ENCODE assay signal across 32 cellular contexts in genomic region chr3:177466076-177466475, GRCh38.
DNase-seq lines count a peak whose midpoint lies in the region; ATAC-seq, FAIRE-seq and TF ChIP-seq lines count a peak whose summit lies in the region.
"Had no signal": no experiment of that assay in that cellular context is flagged by ENCODE, and none has a peak within 500 bp of the region (broad histone marks: within the 10 kb centered on the region; RNA-seq: fewer than 3 reads in every experiment).

No MANE protein-coding gene starts in this region.

- H3K27me3 ChIP-seq in GM12878 (replicated peaks in 1 of 2; ENCODE audit: control insufficient read depth in 2 of 2, insufficient read depth in 2 of 2, low read length in 1 of 2), result no peaks in the 10 kb centered on the region
- no peaks in the 10 kb centered on the region for H3K27me3 ChIP-seq in prostate gland (replicated peaks; ENCODE audit: insufficient read depth)
- no peaks in the 10 kb centered on the region for H3K27me3 ChIP-seq in Karpas-422 (ENCODE audit: low read length)
- H3K27me3 ChIP-seq: left lung, tibial nerve had no signal

- H3K4me3 Mint-ChIP-seq in stimulated activated memory B cell treated with anti-CD40 and anti-IgM and Interleukin-4, amounts not matched to agents 10 μg/mL and 1 μg/mL and 100 μg/mL, for 72 hours, result no peak overlapping the region
- H3K4me3 Mint-ChIP-seq: CD14-positive monocyte, H9 had no signal

- CTCF ChIA-PET in GM12878 (lab: Yijun Ruan, JAX), result no interaction called here

- H3K27ac ChIP-seq in GM12878 (ENCODE audit: control insufficient read depth, insufficient read depth), result no peak overlapping the region
- peak overlapping the region; percentile 80 to 81 for H3K27ac ChIP-seq in prostate gland
- H3K27ac ChIP-seq in Karpas-422 (ENCODE audit: low read length), result no peak overlapping the region
- H3K27ac ChIP-seq: left lung, parathyroid adenoma, WERI-Rb-1 had no signal

- POLR2A ChIA-PET in GM12878 (lab: Charles Lee), result no interaction called here

- H3K9me3 Mint-ChIP-seq in stimulated activated memory B cell treated with anti-CD40 and anti-IgM and Interleukin-4, amounts not matched to agents 10 μg/mL and 1 μg/mL and 100 μg/mL, for 72 hours, result no peaks in the 10 kb centered on the region
- H3K9me3 Mint-ChIP-seq: H9 had no signal

- DNase-seq in GM12878 (ENCODE audit: low read depth, low spot score) (no peak), prostate gland (ENCODE audit: low spot score) (no peak), Karpas-422 (no peak)
- DNase-seq: activated CD4-positive, alpha-beta T cell treated with anti-CD3 and anti-CD28 coated beads for 4 hours; activated effector memory CD4-positive, alpha-beta T cell treated with Interleukin-2 at 50 U/mL for 16 hours; Caco-2; DMS53; effector CD4-positive, alpha-beta T cell; H9; left lung; mesenchymal stem cell; NCI-H1092 treated with DMSO at 0.1 percent for 48 hours; NCI-H187; NCI-H446 treated with DMSO at 0.1 percent for 48 hours; NCI-H774; right cardiac atrium; stimulated activated CD4-positive, alpha-beta T cell treated with anti-CD3 and anti-CD28 coated beads, Interleukin-12 subunit alpha, Interleukin-12 subunit beta, amount 100 ng/mL, for 4 hours; stimulated activated CD4-positive, alpha-beta T cell treated with anti-CD3 and anti-CD28 coated beads, Interleukin-2, amount 100 ng/mL, for 48 hours; SW 1271; WERI-Rb-1 had no signal

- no peaks in the 10 kb centered on the region for H3K27me3 Mint-ChIP-seq in stimulated activated memory B cell treated with anti-CD40 and anti-IgM and Interleukin-4, amounts not matched to agents 10 μg/mL and 1 μg/mL and 100 μg/mL, for 72 hours

- H3K27ac Mint-ChIP-seq in stimulated activated memory B cell treated with anti-CD40 and anti-IgM and Interleukin-4, amounts not matched to agents 10 μg/mL and 1 μg/mL and 100 μg/mL, for 72 hours, result no peak overlapping the region
- H3K27ac Mint-ChIP-seq: activated naive CD4-positive, alpha-beta T cell treated with anti-CD3 and anti-CD28 coated beads, Interleukin-2, amount 50 U/mL, for 72 hours; CD14-positive monocyte had no signal

- TF ChIP-seq RAD21 in GM12878 (IDR thresholded peaks at IDR 0.05; ENCODE audit: insufficient read depth, low read depth, low read length), result no peak

- no peaks in the 10 kb centered on the region for H3K4me1 ChIP-seq in GM12878 (ENCODE audit: control insufficient read depth, insufficient read depth, low read length)
- peaks cover 13% of the 10 kb centered on the region for H3K4me1 ChIP-seq in prostate gland (replicated peaks)
- H3K4me1 ChIP-seq in Karpas-422 (ENCODE audit: low read length), result no peaks in the 10 kb centered on the region
- H3K4me1 ChIP-seq: Caco-2, parathyroid adenoma had no signal

- H4K20me1 ChIP-seq in GM12878 (ENCODE audit: control insufficient read depth, insufficient read depth) (no peaks in the 10 kb centered on the region), Karpas-422 (ENCODE audit: insufficient read depth, low read depth, low read length) (no peaks in the 10 kb centered on the region)

- no peak for FAIRE-seq in GM12878 (lab: Jason Lieb, UNC)
- FAIRE-seq: bronchial epithelial cell, colon, G401.6, GM18507 had no signal

- H3K36me3 ChIP-seq in GM12878 (ENCODE audit: control insufficient read depth in 2 of 2, insufficient read depth in 2 of 2, low read length in 1 of 2) (no peaks in the 10 kb centered on the region), prostate gland (no peaks in the 10 kb centered on the region), Karpas-422 (ENCODE audit: insufficient read depth, low read length) (no peaks in the 10 kb centered on the region)
- H3K36me3 ChIP-seq: left lung, tibial nerve, WERI-Rb-1 had no signal

- no TSS peak for BruUV-seq in GM12878 (replicated peaks; lab: Mats Ljungman, UMichigan)

- H3K79me2 ChIP-seq in GM12878 (ENCODE audit: control insufficient read depth, insufficient read depth, low read length) (no peaks in the 10 kb centered on the region), Karpas-422 (ENCODE audit: low read length) (no peaks in the 10 kb centered on the region)
- H3K79me2 ChIP-seq: parathyroid adenoma had no signal

- TF ChIP-seq EP300 in GM12878 (IDR thresholded peaks at IDR 0.05; ENCODE audit: borderline replicate concordance in 1 of 2, control insufficient read depth in 1 of 2, low read depth in 2 of 2, low read length in 2 of 2), result no peak

- intact Hi-C loops in GM12878 (cut with micrococcal nuclease; ENCODE audit: unreplicated experiment) (no loop called here), prostate gland (cut with DNase I) (loop anchor here (10.0 kb wide), 1 partner anchor 359 kb away; no protein-coding TSS in a partner anchor)

- in situ Hi-C loops in GM12878 (cut with MboI), result no loop called here

- no peak for TF ChIP-seq POLR2A in GM12878 (IDR thresholded peaks at IDR 0.05; ENCODE audit: low read depth, low read length)
- no peak for TF ChIP-seq POLR2A in prostate gland (IDR thresholded peaks at IDR 0.05)

- 52% methylated on average over 4 of the region's 4 CpGs for WGBS in GM12878 (ENCODE audit: insufficient coverage, insufficient replicate concordance, low lambda C conversion rate, missing lambda C conversion rate)
- WGBS in prostate gland, result 67% methylated on average over 4 of the region's 4 CpGs

- RAD21 ChIA-PET in GM12878 (lab: Charles Lee; ENCODE audit: unreplicated experiment), result no interaction called here

- H3K36me3 Mint-ChIP-seq in stimulated activated memory B cell treated with anti-CD40 and anti-IgM and Interleukin-4, amounts not matched to agents 10 μg/mL and 1 μg/mL and 100 μg/mL, for 72 hours, result no peaks in the 10 kb centered on the region
- H3K36me3 Mint-ChIP-seq: activated naive CD4-positive, alpha-beta T cell treated with anti-CD3 and anti-CD28 coated beads, Interleukin-2, amount 50 U/mL, for 72 hours; CD14-positive monocyte had no signal

- H3K4me3 ChIP-seq in GM12878 (no peak overlapping the region), prostate gland (no peak overlapping the region), Karpas-422 (ENCODE audit: low read length) (no peak overlapping the region)
- H3K4me3 ChIP-seq: left lung, tibial nerve had no signal

- H3K9me2 ChIP-seq in Karpas-422 (replicated peaks; ENCODE audit: insufficient read depth, low read length), result no peaks in the 10 kb centered on the region

- no peaks in the 10 kb centered on the region; the same call in 2 of the 3 replicates for H3K9me3 ChIP-seq in GM12878 (replicated peaks; ENCODE audit: control insufficient read depth, insufficient read depth, low read length)
- no peaks in the 10 kb centered on the region for H3K9me3 ChIP-seq in prostate gland
- no peaks in the 10 kb centered on the region for H3K9me3 ChIP-seq in Karpas-422 (ENCODE audit: low read length)
- H3K9me3 ChIP-seq: Caco-2, left lung, tibial nerve had no signal

- peak; percentile 50 for ATAC-seq in GM19351 (IDR thresholded peaks at IDR 0.05; ENCODE audit: unreplicated experiment)
- ATAC-seq in GM12878, result no peak
- ATAC-seq in GM19463 (IDR thresholded peaks at IDR 0.05; ENCODE audit: unreplicated experiment), result no peak
- ATAC-seq in stimulated activated memory B cell treated with anti-CD40 and anti-IgM and Interleukin-4, amounts not matched to agents 10 μg/mL and 1 μg/mL and 100 μg/mL, for 72 hours, result no peak
- ATAC-seq in HG03097 (IDR thresholded peaks at IDR 0.05; ENCODE audit: low FRiP score, unreplicated experiment), result no peak
- ATAC-seq: activated naive CD4-positive, alpha-beta T cell treated with anti-CD3 and anti-CD28 coated beads, Interleukin-2, amount 50 U/mL, for 72 hours; left lung had no signal

- H3K4me2 ChIP-seq in GM12878 (ENCODE audit: control insufficient read depth, insufficient read depth) (no peak overlapping the region), Karpas-422 (ENCODE audit: low read depth, low read length, poor library complexity, severe bottlenecking) (no peak overlapping the region)

- no peaks in the 10 kb centered on the region for H3K4me1 Mint-ChIP-seq in stimulated activated memory B cell treated with anti-CD40 and anti-IgM and Interleukin-4, amounts not matched to agents 10 μg/mL and 1 μg/mL and 100 μg/mL, for 72 hours
- H3K4me1 Mint-ChIP-seq: CD14-positive monocyte had no signal

- H3K9ac ChIP-seq in GM12878 (ENCODE audit: control insufficient read depth, insufficient read depth, low read length) (no peak overlapping the region), Karpas-422 (ENCODE audit: low read length) (no peak overlapping the region)
- H3K9ac ChIP-seq: parathyroid adenoma had no signal

- no peak for TF ChIP-seq CTCF in GM12878 (IDR thresholded peaks at IDR 0.05 in 2 of 3, conservative IDR thresholded peaks at IDR 0.05 in 1 of 3; ENCODE audit: control insufficient read depth in 2 of 3, extremely low read depth in 1 of 3, insufficient read depth in 1 of 3, low read depth in 3 of 3, low read length in 3 of 3)
- TF ChIP-seq CTCF in prostate gland (IDR thresholded peaks at IDR 0.05), result no peak

- SMC1A ChIA-PET in GM12878 (lab: Charles Lee; ENCODE audit: uncharacterized antibody, unreplicated experiment), result no interaction called here

- H2AFZ ChIP-seq in GM12878 (ENCODE audit: control insufficient read depth, low read depth, low read length) (no peak overlapping the region), Karpas-422 (ENCODE audit: low read length) (no peak overlapping the region)

TF ChIP-seq in GM12878, 131 proteins besides CTCF, POLR2A, EP300 and RAD21:
- TF ChIP-seq SRF (IDR thresholded peaks at IDR 0.05; ENCODE audit: low read depth in 2 of 2, low read length in 2 of 2), result no peak
- 0 out of 2 replicates have a peak, but pooled peaks have one; percentile 17 for TF ChIP-seq IRF4 (IDR thresholded peaks at IDR 0.05; ENCODE audit: low read depth, low read length)

Comparison
In these comparisons a context has a peak if more than half of its experiments do, and no peak if none do; other contexts are left out.
1. H3K27ac ChIP-seq: peak in prostate gland (2 of 2); none in GM12878 (single experiment) and Karpas-422 (single experiment).